In genomic region chr6:29792123-29793035, GRCh38 we compare ENCODE assay signal across 7 cellular contexts.
DNase-seq lines count a peak whose midpoint lies in the region; ATAC-seq lines count a peak whose summit lies in the region.

No MANE protein-coding gene starts in this region.

- H3K4me1 Mint-ChIP-seq in memory B cell = peaks cover 12% of the 10 kb centered on the region

- peak; percentile 6 for DNase-seq in HCEC 1CT
- DNase-seq in activated CD4-positive, alpha-beta T cell treated with anti-CD3 and anti-CD28 coated beads, Interleukin-2, amount 50 U/mL, for 48 hours = peak; percentile 65 to 70
- peak; percentile 63 for DNase-seq in ecto neural progenitor cell (ENCODE audit: low spot score)
- peak; percentile 64 to 68 for DNase-seq in memory B cell (ENCODE audit: low spot score in 2 of 2)
- DNase-seq in stimulated activated CD4-positive, alpha-beta T cell treated with anti-CD3 and anti-CD28 coated beads, TNF-alpha, amount 100 ng/mL, for 4 hours (ENCODE audit: low read depth in 3 of 3) = peak; percentile 55 to 73 (median 69)
- no peak for DNase-seq in NCI-H1105 (lab: John Stamatoyannopoulos, UW)

- ATAC-seq in memory B cell (ENCODE audit: low read depth) (peak; percentile 85), HG03571 (IDR thresholded peaks at IDR 0.05; ENCODE audit: unreplicated experiment) (no peak)

- peaks cover 12% of the 10 kb centered on the region for H3K9me3 Mint-ChIP-seq in memory B cell

- H3K4me3 Mint-ChIP-seq in memory B cell = peak overlapping the region; percentile 94

- H3K36me3 Mint-ChIP-seq in memory B cell = peaks cover 5% of the 10 kb centered on the region

- peaks cover 12% of the 10 kb centered on the region for H3K27me3 Mint-ChIP-seq in memory B cell

- H3K27ac Mint-ChIP-seq in memory B cell = peak overlapping the region; percentile 88
